In the genomic region with DNA sequence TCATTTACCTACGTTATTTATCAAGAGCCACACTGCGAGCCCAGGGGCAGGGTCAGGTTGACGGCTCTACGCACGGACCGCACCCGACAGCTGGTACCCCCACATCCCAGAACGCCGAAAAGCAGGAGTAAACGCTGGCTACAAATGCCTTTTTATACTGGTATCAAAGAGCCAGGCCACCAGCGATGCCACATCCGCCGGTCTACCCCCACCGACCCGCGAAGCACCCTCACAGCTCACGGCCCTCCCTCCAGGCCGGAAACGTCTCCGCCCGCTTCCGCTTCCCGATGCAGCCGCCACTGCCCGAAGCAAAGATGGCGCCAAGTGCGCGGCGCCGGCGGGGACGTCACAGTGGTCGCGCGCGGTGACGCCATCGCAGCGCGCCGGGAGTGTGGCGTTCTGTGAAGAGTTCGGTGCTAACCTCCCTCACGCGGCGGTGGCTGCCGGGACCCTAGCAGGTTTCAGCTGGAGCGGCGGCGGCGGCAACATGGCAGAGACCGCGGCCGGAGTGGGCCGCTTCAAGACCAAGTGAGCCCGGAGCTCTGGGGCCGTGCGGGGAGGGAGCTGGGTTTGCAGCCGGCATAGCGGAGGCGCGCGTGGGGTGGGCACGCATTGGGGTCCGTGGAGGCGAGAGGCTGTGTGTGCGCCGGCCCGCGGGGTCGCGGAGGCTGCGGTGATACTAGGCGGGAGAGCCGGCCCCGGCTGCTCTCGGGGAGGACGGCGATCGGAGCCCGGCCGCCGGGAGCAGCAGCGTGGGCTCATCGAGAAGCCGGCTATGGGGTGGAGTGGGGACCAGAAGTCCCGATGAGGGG, we compare ENCODE assay signal across 1 cellular context.
TF ChIP-seq lines count a peak whose summit lies in the region.

A gene (plus strand): TSS at position 376 of the 812 bp plus-strand sequence. CDS start 112 bp downstream, at position 488.

TF ChIP-seq in H1, 55 proteins besides CTCF, POLR2A, EP300 and RAD21 (continued from another document):
- TF ChIP-seq CEBPB (IDR thresholded peaks at IDR 0.05; ENCODE audit: low read depth, low read length), result no peak
TF ChIP-seq in H1: peak in this region for 27.
